In genomic region chr16:31331141-31331764, GRCh38 we compare ENCODE assay signal across 9 cellular contexts. TPM values are rescaled to one million over a fixed set of nuclear protein-coding genes. Genes with fewer than 3 reads are reported as not detected.
DNase-seq lines count a peak whose midpoint lies in the region; TF ChIP-seq lines count a peak whose summit lies in the region.
"Had no signal": no experiment of that assay in that cellular context is flagged by ENCODE, and none has a peak within 500 bp of the region (broad histone marks: within the 10 kb centered on the region; RNA-seq: fewer than 3 reads in every experiment).

No MANE protein-coding gene starts in this region.

- peaks cover 36 to 55% (median 41%) of the 10 kb centered on the region in 3 donors for H3K36me3 Mint-ChIP-seq in immature natural killer cell

- no peak for DNase-seq in left ventricle myocardium inferior
- DNase-seq in cardiac septum (ENCODE audit: low spot score) = no peak
- peak; percentile 21 for DNase-seq in activated naive CD4-positive, alpha-beta T cell treated with Interleukin-2 at 50 U/mL for 16 hours
- DNase-seq in immature natural killer cell = peak in 1 of 3 donors; percentile 25
- no peak for DNase-seq in caudate nucleus (lab: John Stamatoyannopoulos, UW)
- no peak for DNase-seq in DMS114 treated with DMSO at 0.1 percent for 48 hours (lab: John Stamatoyannopoulos, UW; ENCODE audit: unreplicated experiment)
- no peak for DNase-seq in GOT3 (lab: John Stamatoyannopoulos, UW)
- DNase-seq: DMS53 had no signal

- H3K9me3 Mint-ChIP-seq in immature natural killer cell = no peaks in the 10 kb centered on the region

- WGBS in urinary bladder = 5% methylated on average over 46 of the region's 46 CpGs

- H3K4me3 Mint-ChIP-seq in immature natural killer cell = peak overlapping the region; percentile 54 to 81 (median 75)

- peak overlapping the region; percentile 39 for H3K4me3 ChIP-seq in left ventricle myocardium inferior
- peak overlapping the region; percentile 26 for H3K4me3 ChIP-seq in urinary bladder (ENCODE audit: low read depth, low read length)

- H3K27ac ChIP-seq in left ventricle myocardium inferior (replicated peaks) (no peak overlapping the region), urinary bladder (ENCODE audit: low read depth) (no peak overlapping the region), caudate nucleus (ENCODE audit: low read depth, low read length) (no peak overlapping the region)

- no peaks in the 10 kb centered on the region for H3K9me3 ChIP-seq in left ventricle myocardium inferior (replicated peaks)

- no peak for TF ChIP-seq CTCF in left ventricle myocardium inferior (IDR thresholded peaks at IDR 0.05; ENCODE audit: borderline replicate concordance)

- H3K27me3 ChIP-seq in left ventricle myocardium inferior (ENCODE audit: low read depth) = peaks cover 94% of the 10 kb centered on the region

- H3K4me1 ChIP-seq in left ventricle myocardium inferior (peaks cover 5% of the 10 kb centered on the region), urinary bladder (ENCODE audit: insufficient read depth) (no peaks in the 10 kb centered on the region)

- H3K36me3 ChIP-seq in left ventricle myocardium inferior = no peaks in the 10 kb centered on the region
- H3K36me3 ChIP-seq in urinary bladder (ENCODE audit: insufficient read depth) = no peaks in the 10 kb centered on the region

- peaks cover 0 to 5% (median 1%) of the 10 kb centered on the region in 3 donors for H3K27me3 Mint-ChIP-seq in immature natural killer cell (ENCODE audit: low read depth in 3 of 3)

- peaks cover 37 to 53% of the 10 kb centered on the region in 2 donors for H3K4me1 Mint-ChIP-seq in immature natural killer cell

- peak overlapping the region in 4 of 6 donors; percentile 34 to 79 (median 64) for H3K27ac Mint-ChIP-seq in immature natural killer cell

- intact Hi-C loops in left ventricle myocardium inferior (cut with micrococcal nuclease) (no loop called here), cardiac septum (cut with DNase I) (no loop called here)

RNA-seq across cellular contexts. Expression of gene ITGAX, which starts 23.7 kb away (rescaled TPM):
- total RNA-seq in left ventricle myocardium inferior (1.4 TPM), cardiac septum (5.9 TPM), urinary bladder (2.2 TPM)
- polyA plus RNA-seq in immature natural killer cell (10 to 100 TPM; 41.6 to 82.9 (median 47.9) TPM), urinary bladder (3.3 TPM)
